ENCODE assay signal across 1 cellular context in genomic region chr1:33436557-33437296, GRCh38.
TF ChIP-seq lines count a peak whose summit lies in the region.

No MANE protein-coding gene starts in this region.

TF ChIP-seq in SK-N-SH, 30 proteins besides CTCF, POLR2A, EP300 and RAD21 (continued from another document):
- no peak for TF ChIP-seq REST (IDR thresholded peaks at IDR 0.05; ENCODE audit: low read depth, low read length)
